17 cellular contexts compared by ENCODE assay signal in the genomic region with DNA sequence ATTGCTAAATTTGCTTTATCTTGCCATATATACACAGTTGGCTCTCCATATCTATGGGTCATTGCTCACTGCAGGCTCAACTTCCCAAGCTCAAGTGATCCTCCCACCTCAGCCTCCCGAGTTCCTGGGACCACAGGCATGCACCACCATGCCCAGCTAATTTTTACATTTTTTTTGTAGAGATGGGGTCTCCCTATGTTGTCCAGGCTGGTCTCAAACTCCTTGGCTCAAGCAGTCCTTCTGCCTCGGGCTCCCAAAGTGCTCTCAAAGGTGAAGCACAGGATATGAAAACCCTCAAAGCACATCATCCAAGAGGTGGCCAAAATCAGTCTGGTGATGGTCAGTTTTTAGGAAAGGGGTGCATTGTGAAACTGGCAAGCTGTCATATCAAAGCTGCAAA. TPM values are rescaled to one million over a fixed set of nuclear protein-coding genes. Genes with fewer than 3 reads are reported as not detected.
A peak's percentile ranks its signal among the peaks of the same experiment; 100 is the strongest.
DNase-seq lines count a peak whose midpoint lies in the region; ATAC-seq and TF ChIP-seq lines count a peak whose summit lies in the region.
"Had no signal": no experiment of that assay in that cellular context is flagged by ENCODE, and none has a peak within 500 bp of the region (broad histone marks: within the 10 kb centered on the region; RNA-seq: fewer than 3 reads in every experiment).

No MANE protein-coding gene starts in this region.

- no peak for TF ChIP-seq POLR2A in HCT116 (IDR thresholded peaks at IDR 0.05; ENCODE audit: borderline replicate concordance, extremely low read depth, insufficient read depth, insufficient read length)

- H3K27me3 Mint-ChIP-seq in WTC11 (ENCODE audit: low read depth): no peaks in the 10 kb centered on the region
- H3K27me3 Mint-ChIP-seq in mesothelial cell of epicardium (ENCODE audit: low read depth): no peaks in the 10 kb centered on the region

- TF ChIP-seq CTCF in HCT116 (IDR thresholded peaks at IDR 0.05 in 2 of 3, conservative IDR thresholded peaks at IDR 0.05 in 1 of 3; ENCODE audit: borderline replicate concordance in 1 of 3, insufficient read depth in 1 of 3, low read depth in 2 of 3, low read length in 2 of 3) (no peak), WTC11 (IDR thresholded peaks at IDR 0.05) (no peak), mesothelial cell of epicardium (IDR thresholded peaks at IDR 0.05; ENCODE audit: unreplicated experiment) (no peak), smooth muscle cell (IDR thresholded peaks at IDR 0.05; ENCODE audit: borderline replicate concordance, insufficient read depth, poor library complexity, severe bottlenecking) (no peak)

- H3K4me3 Mint-ChIP-seq in WTC11 (no peak overlapping the region), mesothelial cell of epicardium (no peak overlapping the region)
- H3K4me3 Mint-ChIP-seq: CD4-positive, alpha-beta memory T cell; H9 had no signal

- H3K9me3 Mint-ChIP-seq in WTC11 (peaks cover 14% of the 10 kb centered on the region), mesothelial cell of epicardium (peaks cover 9% of the 10 kb centered on the region)

- BruUV-seq in HCT116 (replicated peaks; lab: Mats Ljungman, UMichigan): no TSS peak

- RAD21 ChIA-PET in HCT116 (lab: Charles Lee; ENCODE audit: low non-redundant PET in 1 of 2, low total read pairs in 2 of 2, uncharacterized antibody in 2 of 2, unreplicated experiment in 2 of 2): no interaction called here

- H3K79me2 ChIP-seq in HCT116 (ENCODE audit: insufficient read depth, low read length): peaks cover 8% of the 10 kb centered on the region
- peaks cover 25% of the 10 kb centered on the region for H3K79me2 ChIP-seq in smooth muscle cell (ENCODE audit: low read depth)

- H3F3A ChIP-seq in smooth muscle cell (ENCODE audit: low read depth): no peaks in the 10 kb centered on the region

- H3K9me2 ChIP-seq in HCT116 (ENCODE audit: insufficient read depth): no peaks in the 10 kb centered on the region

- H4K20me1 ChIP-seq in HCT116 (ENCODE audit: insufficient read depth): no peaks in the 10 kb centered on the region
- no peaks in the 10 kb centered on the region for H4K20me1 ChIP-seq in smooth muscle cell (ENCODE audit: low read depth)

- H3K9ac ChIP-seq in HCT116 (ENCODE audit: low read length): no peak overlapping the region
- H3K9ac ChIP-seq in smooth muscle cell (ENCODE audit: low read depth): no peak overlapping the region

- peaks cover 31 to 34% of the 10 kb centered on the region in 2 experiments for H3K4me1 ChIP-seq in HCT116 (ENCODE audit: control insufficient read depth in 1 of 2, insufficient read depth in 2 of 2, low read length in 2 of 2)
- H3K4me1 ChIP-seq in smooth muscle cell (ENCODE audit: low read depth): no peaks in the 10 kb centered on the region

- peak overlapping the region; percentile 45; the same call in 1 of the 2 replicates for H3K27ac Mint-ChIP-seq in WTC11
- H3K27ac Mint-ChIP-seq in mesothelial cell of epicardium: peak overlapping the region; percentile 67
- H3K27ac Mint-ChIP-seq: CD4-positive, alpha-beta memory T cell had no signal

- H3K36me3 Mint-ChIP-seq in WTC11 (peaks cover 23% of the 10 kb centered on the region), mesothelial cell of epicardium (peaks cover 4% of the 10 kb centered on the region)
- H3K36me3 Mint-ChIP-seq: CD4-positive, alpha-beta memory T cell had no signal

- ATAC-seq in HCT116 (no peak), WTC11 (no peak), HG02885 (IDR thresholded peaks at IDR 0.05; ENCODE audit: poor library complexity, unreplicated experiment) (no peak), GM18520 (IDR thresholded peaks at IDR 0.05; ENCODE audit: unreplicated experiment) (no peak)
- ATAC-seq: GM12878 had no signal

- H2AFZ ChIP-seq in HCT116 (ENCODE audit: low read depth, low read length, poor library complexity, severe bottlenecking) (no peak overlapping the region), smooth muscle cell (ENCODE audit: low read depth) (no peak overlapping the region)

- H3K27ac ChIP-seq in HCT116 (ENCODE audit: low read depth, low read length) (no peak overlapping the region), smooth muscle cell (ENCODE audit: low read depth) (peak overlapping the region; percentile 85)

- WGBS in smooth muscle cell (ENCODE audit: low lambda C conversion rate): 86% methylated on average over 2 of the region's 2 CpGs

- no peaks in the 10 kb centered on the region for H3K27me3 ChIP-seq in HCT116 (ENCODE audit: insufficient read depth, low read length)
- no peaks in the 10 kb centered on the region for H3K27me3 ChIP-seq in smooth muscle cell (ENCODE audit: low read depth)

- no peaks in the 10 kb centered on the region for H3K9me3 ChIP-seq in HCT116 (ENCODE audit: control insufficient read depth in 1 of 2, insufficient read depth in 1 of 2, low read depth in 1 of 2, low read length in 2 of 2)
- H3K9me3 ChIP-seq in smooth muscle cell (replicated peaks; ENCODE audit: low read depth): no peaks in the 10 kb centered on the region

- CTCF ChIA-PET in HCT116 (lab: Charles Lee) (interaction anchor here (2.4 kb wide), 1 partner anchor 16 kb away, joined by 5 read pairs; no protein-coding TSS in a partner anchor), WTC11 (lab: Charles Lee) (interaction anchor here (0.7 to 2.3 kb wide), 3 partner anchors 11 to 16 kb away, joined by 3 to 13 read pairs (median 7); no protein-coding TSS in a partner anchor)

- POLR2A ChIA-PET in HCT116 (lab: Charles Lee): no interaction called here
- POLR2A ChIA-PET in WTC11 (lab: Charles Lee): interaction anchor here (4.8 kb wide), 1 partner anchor 11 kb away, joined by 31 read pairs; a partner anchor contains a TSS

- H3K36me3 ChIP-seq in HCT116 (ENCODE audit: control insufficient read depth in 1 of 2, insufficient read depth in 2 of 2, low read length in 2 of 2): no peaks in the 10 kb centered on the region
- no peaks in the 10 kb centered on the region for H3K36me3 ChIP-seq in smooth muscle cell (ENCODE audit: low read depth)

- no peak overlapping the region for H3K4me3 ChIP-seq in HCT116 (replicated peaks in 1 of 2; ENCODE audit: low read depth in 1 of 2, low read length in 2 of 2)
- H3K4me3 ChIP-seq in smooth muscle cell: no peak overlapping the region
- H3K4me3 ChIP-seq: GM12878 had no signal

- H3K4me1 Mint-ChIP-seq in WTC11: peaks cover 74% of the 10 kb centered on the region
- peaks cover 55% of the 10 kb centered on the region for H3K4me1 Mint-ChIP-seq in mesothelial cell of epicardium
- H3K4me1 Mint-ChIP-seq: CD4-positive, alpha-beta memory T cell had no signal

- intact Hi-C loops in HCT116 (cut with micrococcal nuclease): no loop called here

- H3K4me2 ChIP-seq in HCT116 (ENCODE audit: low read length): 0 out of 2 replicates have a peak overlapping the region, but pooled peaks have one; percentile 1
- peak overlapping the region; percentile 17 for H3K4me2 ChIP-seq in smooth muscle cell

- DNase-seq in HCT116 (ENCODE audit: low read depth, low spot score) (no peak), WTC11 (ENCODE audit: low spot score) (no peak), mesothelial cell of epicardium (ENCODE audit: low spot score in 2 of 2, unreplicated experiment in 2 of 2) (no peak), smooth muscle cell (lab: John Stamatoyannopoulos, UW; ENCODE audit: unreplicated experiment) (no peak), DMS 273 (lab: John Stamatoyannopoulos, UW; ENCODE audit: unreplicated experiment) (no peak)
- DNase-seq in activated CD4-positive, CD25-positive, alpha-beta regulatory T cell treated with anti-CD3 and anti-CD28 coated beads, Interleukin-2, amount 50 U/mL, for 72 hours: no peak
- DNase-seq: C1 segment of cervical spinal cord; CD4-positive, alpha-beta memory T cell; COR-L47; DMS 273 treated with DMSO at 0.1 percent for 48 hours; DMS79; EL; GDM1; H9 had no signal

- TF ChIP-seq RAD21 in HCT116 (IDR thresholded peaks at IDR 0.05; ENCODE audit: low read depth): no peak

TF ChIP-seq in HCT116, 20 proteins besides CTCF, POLR2A, EP300 and RAD21 (continues in another document):
- TF ChIP-seq, protein P1, sequence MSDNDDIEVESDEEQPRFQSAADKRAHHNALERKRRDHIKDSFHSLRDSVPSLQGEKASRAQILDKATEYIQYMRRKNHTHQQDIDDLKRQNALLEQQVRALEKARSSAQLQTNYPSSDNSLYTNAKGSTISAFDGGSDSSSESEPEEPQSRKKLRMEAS (IDR thresholded peaks at IDR 0.05): no peak
- no peak for TF ChIP-seq JUND (IDR thresholded peaks at IDR 0.05)
- no peak for TF ChIP-seq EGR1 (IDR thresholded peaks at IDR 0.05; ENCODE audit: low read depth)
- TF ChIP-seq ELF1 (IDR thresholded peaks at IDR 0.05; ENCODE audit: borderline replicate concordance, low read depth): no peak

TF ChIP-seq in WTC11, 78 proteins besides CTCF, POLR2A, EP300 and RAD21:
- TF ChIP-seq MXD4 (CRISPR knock-in tag; IDR thresholded peaks at IDR 0.05; ENCODE audit: borderline replicate concordance) (no peak), ZNF121 (CRISPR knock-in tag; IDR thresholded peaks at IDR 0.05) (peak; percentile 92)
- TF ChIP-seq, protein P2, sequence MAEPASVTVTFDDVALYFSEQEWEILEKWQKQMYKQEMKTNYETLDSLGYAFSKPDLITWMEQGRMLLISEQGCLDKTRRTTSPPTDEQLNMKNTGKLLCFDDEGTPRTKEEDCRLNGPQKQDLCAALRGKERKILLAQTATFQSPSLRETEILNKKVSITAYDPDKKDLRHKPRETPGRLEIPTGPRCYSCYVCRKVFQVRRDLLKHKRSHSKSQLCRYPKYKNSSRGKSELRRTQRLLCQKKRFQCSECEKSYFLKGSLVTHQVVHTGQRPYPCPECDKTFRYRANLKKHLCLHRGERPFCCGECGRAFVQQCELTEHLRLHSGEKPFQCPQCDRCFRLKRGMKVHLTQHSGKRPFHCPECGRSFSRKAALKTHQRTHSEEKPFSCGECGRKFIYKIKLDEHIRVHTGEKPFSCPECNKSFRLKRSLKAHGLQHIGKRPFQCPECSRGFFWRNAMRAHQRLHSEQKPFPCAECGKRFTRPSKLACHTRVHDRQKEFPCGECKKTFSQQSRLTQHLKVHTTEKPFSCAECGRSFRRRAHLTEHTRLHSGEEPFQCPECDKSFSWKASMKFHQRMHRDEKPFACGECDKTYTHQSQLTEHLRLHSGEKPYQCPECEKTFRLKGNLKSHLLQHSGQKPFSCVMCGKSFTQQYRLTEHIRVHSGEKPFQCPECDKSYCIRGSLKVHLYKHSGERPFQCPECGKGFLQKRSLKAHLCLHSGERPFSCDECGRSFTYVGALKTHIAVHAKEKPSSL (CRISPR knock-in tag; conservative IDR thresholded peaks at IDR 0.05): no peak
TF ChIP-seq in WTC11: peak in this region for 1.

RNA-seq across cellular contexts. Expression of a gene that starts 11.8 kb away (rescaled TPM):
- 14.6 TPM for total RNA-seq in HCT116 (2021; ENCODE audit: unreplicated experiment)
- 6.5 and 7.5 TPM in 2 replicates for polyA plus RNA-seq in HCT116 (2012)
- 17.4 to 18.3 TPM (median 18.2 TPM) in 3 replicates for total RNA-seq in WTC11 (2021)
- 18.7 to 20.2 TPM (median 18.7 TPM) in 3 replicates for total RNA-seq in mesothelial cell of epicardium
- total RNA-seq in smooth muscle cell: 15.2 and 15.7 TPM in 2 replicates
- 2.1 and 7.9 TPM in 2 replicates for polyA plus RNA-seq in smooth muscle cell
- total RNA-seq: GM12878 had no signal
